ENCODE assay signal across 1 cellular context in the genomic region with DNA sequence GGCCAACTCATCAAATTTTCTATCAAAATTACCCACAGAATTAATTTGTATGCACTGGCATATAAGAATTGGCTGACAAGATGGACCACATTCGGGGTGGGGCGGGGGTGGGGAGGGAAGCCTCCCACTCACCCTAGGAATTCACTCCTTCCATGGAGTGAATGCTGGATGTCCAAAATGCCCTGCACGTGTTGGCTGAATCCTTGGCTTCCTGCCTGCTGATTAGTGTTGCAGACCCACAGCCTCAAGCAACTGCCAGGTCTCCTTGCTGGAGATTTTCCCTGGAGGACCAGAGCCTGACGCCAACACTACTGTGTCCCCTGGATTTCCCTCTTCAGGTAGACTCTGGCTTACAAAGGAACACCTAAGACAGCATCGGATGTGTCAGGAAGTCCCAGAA.
TF ChIP-seq lines count a peak whose summit lies in the region.

No MANE protein-coding gene starts in this region.

TF ChIP-seq in SK-N-SH treated with all-trans-retinoic acid at 6 μM for 48 hours, 23 proteins besides CTCF, POLR2A, EP300 and RAD21 (continued from another document):
- TF ChIP-seq, protein P1, sequence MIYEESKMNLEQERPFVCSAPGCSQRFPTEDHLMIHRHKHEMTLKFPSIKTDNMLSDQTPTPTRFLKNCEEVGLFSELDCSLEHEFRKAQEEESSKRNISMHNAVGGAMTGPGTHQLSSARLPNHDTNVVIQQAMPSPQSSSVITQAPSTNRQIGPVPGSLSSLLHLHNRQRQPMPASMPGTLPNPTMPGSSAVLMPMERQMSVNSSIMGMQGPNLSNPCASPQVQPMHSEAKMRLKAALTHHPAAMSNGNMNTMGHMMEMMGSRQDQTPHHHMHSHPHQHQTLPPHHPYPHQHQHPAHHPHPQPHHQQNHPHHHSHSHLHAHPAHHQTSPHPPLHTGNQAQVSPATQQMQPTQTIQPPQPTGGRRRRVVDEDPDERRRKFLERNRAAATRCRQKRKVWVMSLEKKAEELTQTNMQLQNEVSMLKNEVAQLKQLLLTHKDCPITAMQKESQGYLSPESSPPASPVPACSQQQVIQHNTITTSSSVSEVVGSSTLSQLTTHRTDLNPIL (CRISPR knock-in tag; IDR thresholded peaks at IDR 0.05; ENCODE audit: low read depth): no peak
- TF ChIP-seq GLIS3 (CRISPR knock-in tag; IDR thresholded peaks at IDR 0.05) (no peak), ESRRG (CRISPR knock-in tag; IDR thresholded peaks at IDR 0.05) (no peak)
